Comparison of ENCODE assay signal across 8 cellular contexts in genomic region chr2:43484323-43484930, GRCh38.
DNase-seq lines count a peak whose midpoint lies in the region; ATAC-seq and TF ChIP-seq lines count a peak whose summit lies in the region.

No MANE protein-coding gene starts in this region.

- H3K9me2 ChIP-seq in GM23338 (ENCODE audit: insufficient read depth), result no peaks in the 10 kb centered on the region

- no peaks in the 10 kb centered on the region for H4K20me1 ChIP-seq in GM23338 (replicated peaks; ENCODE audit: insufficient read depth)

- ATAC-seq in GM23338, result peak; percentile 53
- ATAC-seq in right cardiac atrium, result peak; percentile 68 to 71
- ATAC-seq in GM18505 (IDR thresholded peaks at IDR 0.05; ENCODE audit: unreplicated experiment), result no peak
- ATAC-seq in GM18502 (IDR thresholded peaks at IDR 0.05; ENCODE audit: poor library complexity, unreplicated experiment), result no peak

- no peak for TF ChIP-seq POLR2A in GM18505 (IDR thresholded peaks at IDR 0.05; ENCODE audit: borderline replicate concordance, extremely low read depth, insufficient read depth, insufficient read length)

- no peaks in the 10 kb centered on the region for H3K9me3 Mint-ChIP-seq in GM23338

- POLR2A ChIA-PET in AG04449 (lab: Yijun Ruan, JAX), result interaction anchor here (0.8 to 1.9 kb wide), 2 partner anchors 258 to 266 kb away, joined by 4 read pairs; partner anchors contain the start of gene ZFP36L2

- H3K27me3 ChIP-seq in GM23338 (ENCODE audit: insufficient read depth) (no peaks in the 10 kb centered on the region), adipocyte (replicated peaks; ENCODE audit: control insufficient read depth, insufficient read depth, low read length) (no peaks in the 10 kb centered on the region), right cardiac atrium (ENCODE audit: control insufficient read depth, insufficient read depth) (no peaks in the 10 kb centered on the region)

- no peaks in the 10 kb centered on the region for H3K36me3 ChIP-seq in GM23338 (ENCODE audit: insufficient read depth)
- peaks cover 4% of the 10 kb centered on the region for H3K36me3 ChIP-seq in adipocyte (ENCODE audit: control insufficient read depth, insufficient read depth, low read length, severe bottlenecking)

- TF ChIP-seq CTCF in AG04449 (IDR thresholded peaks at IDR 0.05; ENCODE audit: insufficient read depth, low read length, missing control alignments), result peak; percentile 40
- TF ChIP-seq CTCF in GM23338 (conservative IDR thresholded peaks at IDR 0.05; ENCODE audit: low read depth in 2 of 2), result peak; percentile 66 to 85

- H3K4me1 ChIP-seq in GM23338 (ENCODE audit: insufficient read depth) (no peaks in the 10 kb centered on the region), adipocyte (ENCODE audit: control insufficient read depth, insufficient read depth, low read length) (peaks cover 50% of the 10 kb centered on the region), right cardiac atrium (ENCODE audit: control insufficient read depth, insufficient read depth, low read length) (no peaks in the 10 kb centered on the region)

- no peak overlapping the region for H3K4me2 ChIP-seq in GM23338

- H3K9me3 ChIP-seq in adipocyte (ENCODE audit: control insufficient read depth, low read length), result no peaks in the 10 kb centered on the region
- H3K9me3 ChIP-seq in right cardiac atrium (ENCODE audit: control insufficient read depth, low read length), result no peaks in the 10 kb centered on the region

- CTCF ChIA-PET in AG04449 (lab: Yijun Ruan, JAX), result interaction anchor here (0.6 to 4.2 kb wide), 92 partner anchors 10 to 673 kb away, joined by 3 to 113 read pairs (median 4); partner anchors contain the start of gene ZFP36L2

- H3K9ac ChIP-seq in adipocyte (ENCODE audit: low read length), result peak overlapping the region; percentile 85

- intact Hi-C loops in right cardiac atrium (cut with DNase I), result loop anchor here (5.0 to 10.0 kb wide), 8 partner anchors 250 to 660 kb away; no protein-coding TSS in a partner anchor

- peaks cover 3% of the 10 kb centered on the region for H3K27me3 Mint-ChIP-seq in GM23338 (ENCODE audit: insufficient read depth, low read depth, poor library complexity)

- no peaks in the 10 kb centered on the region; the same call in 1 of the 3 replicates for H3K4me1 Mint-ChIP-seq in GM23338

- no peaks in the 10 kb centered on the region for H3F3A ChIP-seq in GM23338 (replicated peaks; ENCODE audit: low read depth)

- no peak overlapping the region for H3K4me3 ChIP-seq in AG04449 (ENCODE audit: low read depth, low read length)
- no peak overlapping the region for H3K4me3 ChIP-seq in GM23338
- no peak overlapping the region for H3K4me3 ChIP-seq in adipocyte (ENCODE audit: low read length)
- H3K4me3 ChIP-seq in right cardiac atrium (ENCODE audit: low read length), result no peak overlapping the region
- H3K4me3 ChIP-seq in skeletal muscle cell (ENCODE audit: low read depth, low read length), result no peak overlapping the region

- no peaks in the 10 kb centered on the region for H3K36me3 Mint-ChIP-seq in GM23338 (ENCODE audit: low read depth)

- H3K27ac Mint-ChIP-seq in GM23338, result no peak overlapping the region

- H3K27ac ChIP-seq in GM23338 (ENCODE audit: low read depth) (no peak overlapping the region), right cardiac atrium (ENCODE audit: low read length) (no peak overlapping the region)

- no peaks in the 10 kb centered on the region for H3K79me2 ChIP-seq in GM23338 (replicated peaks; ENCODE audit: insufficient read depth)

- no peak overlapping the region for H3K4me3 Mint-ChIP-seq in GM23338

- DNase-seq in AG04449 (ENCODE audit: low read depth, low spot score) (peak; percentile 37), GM23338 (ENCODE audit: low spot score) (peak; percentile 90), NCI-H345 treated with DMSO at 0.1 percent for 48 hours (lab: John Stamatoyannopoulos, UW; ENCODE audit: unreplicated experiment) (peak; percentile 60), adipocyte (ENCODE audit: low read depth) (peak; percentile 91), right cardiac atrium (no peak), skeletal muscle cell (ENCODE audit: low read depth) (peak; percentile 59)

- no peak overlapping the region for H2AFZ ChIP-seq in GM23338

TF ChIP-seq in GM23338, 12 proteins besides CTCF, POLR2A, EP300 and RAD21 (continues in another document):
- TF ChIP-seq ZNF114 (CRISPR knock-in tag; IDR thresholded peaks at IDR 0.05) (no peak), POLR2AphosphoS5 (IDR thresholded peaks at IDR 0.05; ENCODE audit: low read depth) (no peak), JUNB (IDR thresholded peaks at IDR 0.05; ENCODE audit: unreplicated experiment) (no peak), NANOG (IDR thresholded peaks at IDR 0.05; ENCODE audit: borderline replicate concordance) (no peak), ZNF462 (CRISPR knock-in tag; IDR thresholded peaks at IDR 0.05) (no peak), EZH2 (IDR thresholded peaks at IDR 0.05; ENCODE audit: low read depth, unreplicated experiment) (no peak), CREB1 (CRISPR knock-in tag; IDR thresholded peaks at IDR 0.05; ENCODE audit: low read depth) (no peak), ETS1 (IDR thresholded peaks at IDR 0.05) (no peak), STAT1 (IDR thresholded peaks at IDR 0.05; ENCODE audit: unreplicated experiment) (no peak), EZH2phosphoT487 (IDR thresholded peaks at IDR 0.05; ENCODE audit: unreplicated experiment) (no peak)

Comparison
In these comparisons a context has a peak if more than half of its experiments do, and no peak if none do; other contexts are left out.
1. DNase-seq: peak in AG04449 (single experiment), GM23338 (single experiment), NCI-H345 treated with DMSO at 0.1 percent for 48 hours (single experiment), adipocyte (single experiment) and skeletal muscle cell (single experiment); none in right cardiac atrium (0 of 3).
2. ATAC-seq: peak in GM23338 (single experiment) and right cardiac atrium (2 of 2); none in GM18505 (single experiment) and GM18502 (single experiment).